ENCODE assay signal across 33 cellular contexts in the genomic region with DNA sequence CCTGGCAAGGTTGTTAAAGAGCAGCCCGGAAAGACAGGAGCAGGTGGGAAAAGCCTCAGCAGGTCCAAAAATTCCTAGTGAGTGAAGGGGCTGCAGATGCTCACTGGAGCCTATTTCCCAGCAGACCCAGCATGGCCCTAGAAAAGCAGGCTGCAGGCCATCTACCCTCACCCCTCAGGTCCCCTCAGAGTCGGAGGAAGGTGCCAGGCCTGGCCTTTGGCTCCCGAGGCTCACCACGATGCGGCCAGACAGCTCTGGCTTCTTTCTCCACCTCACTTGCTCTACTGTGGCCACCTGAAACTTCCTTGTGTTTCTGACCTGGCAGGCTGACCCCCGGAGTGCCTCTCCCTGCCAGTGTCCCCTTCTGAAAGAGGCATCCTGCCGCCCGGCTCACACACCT.
"Had no signal": no experiment of that assay in that cellular context is flagged by ENCODE, and none has a peak within 500 bp of the region (broad histone marks: within the 10 kb centered on the region; RNA-seq: fewer than 3 reads in every experiment).

No MANE protein-coding gene starts in this region.

- H3K4me3 Mint-ChIP-seq: activated B cell treated with CpG ODN at 0.5 μM for 24 hours; activated CD8-positive, alpha-beta T cell treated with anti-CD3 and anti-CD28 coated beads for 36 hours; activated naive CD8-positive, alpha-beta T cell treated with anti-CD3 and anti-CD28 coated beads, Interleukin-2, amount 50 U/mL, for 24 hours; central memory CD8-positive, alpha-beta T cell had no signal

- DNase-seq: activated B cell treated with CpG ODN at 0.5 μM for 24 hours; activated CD4-positive, alpha-beta T cell treated with anti-CD3 and anti-CD28 coated beads for 48 hours; activated CD4-positive, alpha-beta T cell treated with anti-CD3 and anti-CD28 coated beads, Interleukin-2, amount 50 U/mL, for 4 hours; activated CD4-positive, CD25-positive, alpha-beta regulatory T cell treated with anti-CD3 and anti-CD28 coated beads, Interleukin-2, amount 50 U/mL, for 72 hours; activated CD8-positive, alpha-beta T cell treated with anti-CD3 and anti-CD28 coated beads for 36 hours; activated gamma-delta T cell; activated naive CD4-positive, alpha-beta T cell treated with Interleukin-2 at 50 U/mL for 16 hours; activated naive CD8-positive, alpha-beta T cell treated with anti-CD3 and anti-CD28 coated beads, Interleukin-2, amount 50 U/mL, for 24 hours; activated T-cell treated with anti-CD3 and anti-CD28 coated beads, Interleukin-2, amount 50 U/mL, for 1 hour; anterior cingulate cortex; brain microvascular endothelial cell; NCI-H1092 treated with DMSO at 0.1 percent for 48 hours; NCI-H187; NCI-H2029 treated with DMSO at 0.1 percent for 48 hours; NCI-H2107; NCI-H2171; NCI-H510A; NCI-H526; NCI-H748 treated with DMSO at 0.1 percent for 48 hours; NK-92 treated with Interleukin-12 subunit alpha and Interleukin-12 subunit beta, amount 100 ng/mL, for 24 hours; PC-3; Peyer's patch; RPMI8226; SIG-M5; SW 1271; T-helper 1 cell; T-helper 2 cell; T-helper 9 cell had no signal

- H3K27me3 ChIP-seq: Peyer's patch had no signal

- H3K4me1 Mint-ChIP-seq: activated B cell treated with CpG ODN at 0.5 μM for 24 hours; activated naive CD8-positive, alpha-beta T cell treated with anti-CD3 and anti-CD28 coated beads, Interleukin-2, amount 50 U/mL, for 24 hours; central memory CD8-positive, alpha-beta T cell had no signal

- H3K9me3 ChIP-seq: Peyer's patch had no signal

- H3K4me1 ChIP-seq: Peyer's patch had no signal

- H3K4me3 ChIP-seq: Peyer's patch had no signal

- H3K9me3 Mint-ChIP-seq: activated B cell treated with CpG ODN at 0.5 μM for 24 hours; activated CD8-positive, alpha-beta T cell treated with anti-CD3 and anti-CD28 coated beads for 36 hours; activated naive CD4-positive, alpha-beta T cell treated with anti-CD3 and anti-CD28 coated beads, Interleukin-2, amount 50 U/mL, for 72 hours; activated naive CD8-positive, alpha-beta T cell treated with anti-CD3 and anti-CD28 coated beads, Interleukin-2, amount 50 U/mL, for 24 hours; activated T-helper 2 cell treated with anti-CD3 and anti-CD28 coated beads, Interferon-gamma antibody, Interleukin-2, Interleukin-4, amounts not matched to agents 10 μg/mL and 5 μg/mL and 100 μg/mL, durations not matched to agents 14 hours and 24 hours and 36 hours; central memory CD8-positive, alpha-beta T cell had no signal

- H3K36me3 ChIP-seq: brain microvascular endothelial cell, Peyer's patch had no signal

- H3K27ac ChIP-seq: brain microvascular endothelial cell, KMS-11, Peyer's patch, VCaP had no signal

- H3K27ac Mint-ChIP-seq: activated B cell treated with CpG ODN at 0.5 μM for 24 hours; activated CD8-positive, alpha-beta T cell treated with anti-CD3 and anti-CD28 coated beads for 36 hours; activated naive CD4-positive, alpha-beta T cell treated with anti-CD3 and anti-CD28 coated beads, Interleukin-2, amount 50 U/mL, for 72 hours; activated naive CD8-positive, alpha-beta T cell treated with anti-CD3 and anti-CD28 coated beads, Interleukin-2, amount 50 U/mL, for 24 hours; activated T-helper 2 cell treated with anti-CD3 and anti-CD28 coated beads, Interferon-gamma antibody, Interleukin-2, Interleukin-4, amounts not matched to agents 10 μg/mL and 5 μg/mL and 100 μg/mL, durations not matched to agents 14 hours and 24 hours and 36 hours had no signal

- H3K36me3 Mint-ChIP-seq: activated naive CD4-positive, alpha-beta T cell treated with anti-CD3 and anti-CD28 coated beads, Interleukin-2, amount 50 U/mL, for 72 hours had no signal
